ENCODE assay signal across 1 cellular context in genomic region chr3:112656045-112656444, GRCh38.
TF ChIP-seq lines count a peak whose summit lies in the region.

No MANE protein-coding gene starts in this region.

TF ChIP-seq in IMR-90, 13 proteins besides CTCF, POLR2A, EP300 and RAD21:
- TF ChIP-seq FOS (IDR thresholded peaks at IDR 0.05; ENCODE audit: low read depth, low read length) (no peak), NFE2L2 (IDR thresholded peaks at IDR 0.05; ENCODE audit: low read depth, low read length) (peak; percentile 65; the same call in 1 of the 2 replicates)
